Comparison of ENCODE assay signal across 18 cellular contexts in the genomic region with DNA sequence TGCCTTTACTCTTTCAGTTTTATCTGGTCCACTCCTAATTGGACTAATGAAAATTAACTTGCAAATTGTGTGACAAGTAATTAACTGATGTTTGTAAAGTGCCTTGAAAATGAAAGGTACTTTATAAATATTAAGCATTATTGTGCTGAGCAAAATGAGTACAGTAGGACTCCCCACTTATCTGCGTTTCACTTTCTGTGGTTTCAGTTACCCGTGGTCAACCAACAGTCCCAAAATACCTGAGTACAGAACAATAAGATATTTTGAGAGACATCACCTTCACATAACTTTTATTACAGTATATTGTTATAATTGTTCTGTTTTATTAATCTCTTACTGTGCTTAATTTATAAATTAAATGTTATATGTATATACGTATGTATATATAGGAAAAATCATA. TPM values are rescaled to one million over a fixed set of nuclear protein-coding genes. Genes with fewer than 3 reads are reported as not detected.
DNase-seq lines count a peak whose midpoint lies in the region; ATAC-seq, FAIRE-seq and TF ChIP-seq lines count a peak whose summit lies in the region.
"Had no signal": no experiment of that assay in that cellular context is flagged by ENCODE, and none has a peak within 500 bp of the region (broad histone marks: within the 10 kb centered on the region; RNA-seq: fewer than 3 reads in every experiment).

No MANE protein-coding gene starts in this region.

- FAIRE-seq in pancreas (lab: Jason Lieb, UNC): peak; percentile 67
- FAIRE-seq: A204.1, D721Med, G401.6, H54 had no signal

- no peaks in the 10 kb centered on the region for H3K79me2 ChIP-seq in MM.1S (ENCODE audit: low read length)

- H3K4me2 ChIP-seq in MM.1S (ENCODE audit: low read depth, low read length): peak overlapping the region; percentile 29; the same call in 1 of the 2 replicates

- H3K36me3 ChIP-seq in MM.1S (replicated peaks; ENCODE audit: insufficient read depth, low read length) (no peaks in the 10 kb centered on the region), pancreas (no peaks in the 10 kb centered on the region), lower lobe of right lung (peaks cover 16% of the 10 kb centered on the region)
- H3K36me3 ChIP-seq: BE2C had no signal

- TF ChIP-seq CTCF in MM.1S (IDR thresholded peaks at IDR 0.05; ENCODE audit: low read length) (no peak), pancreas (IDR thresholded peaks at IDR 0.05) (no peak), lower lobe of right lung (IDR thresholded peaks at IDR 0.05) (no peak)

- DNase-seq in MM.1S (peak; percentile 22), pancreas (no peak), germinal center (ENCODE audit: low spot score) (no peak), lower lobe of right lung (no peak)
- DNase-seq: ACHN; BE2C; Caco-2; CD4-positive, alpha-beta T cell; GM23248; HCEC 1CT; KG1 had no signal

- ATAC-seq in HG02852 (IDR thresholded peaks at IDR 0.05; ENCODE audit: unreplicated experiment) (peak; percentile 68), pancreas (no peak), HG02884 (IDR thresholded peaks at IDR 0.05; ENCODE audit: unreplicated experiment) (no peak), lower lobe of right lung (no peak)

- no peak overlapping the region for H3K9ac ChIP-seq in MM.1S (ENCODE audit: low read length)
- H3K9ac ChIP-seq: GM23248 had no signal

- WGBS in pancreas, 2 donors: 75 to 93% methylated on average over 3 of the region's 3 CpGs

- intact Hi-C loops in pancreas (cut with DNase I): no loop called here
- intact Hi-C loops in lower lobe of right lung (cut with DNase I): no loop called here

- H4K20me1 ChIP-seq in MM.1S (ENCODE audit: insufficient read depth, low read length): no peaks in the 10 kb centered on the region

- H3K27me3 ChIP-seq in MM.1S (replicated peaks; ENCODE audit: insufficient read depth, low read length): no peaks in the 10 kb centered on the region
- H3K27me3 ChIP-seq in pancreas: peaks cover 0 to 3% (median 0%) of the 10 kb centered on the region in 4 donors
- H3K27me3 ChIP-seq in lower lobe of right lung (ENCODE audit: low read depth): no peaks in the 10 kb centered on the region
- H3K27me3 ChIP-seq: BE2C had no signal

- H3K27ac ChIP-seq in MM.1S (ENCODE audit: low read length) (no peak overlapping the region), pancreas (no peak overlapping the region), lower lobe of right lung (no peak overlapping the region)
- H3K27ac ChIP-seq: C4-2B, GM23248 had no signal

- H3K4me3 ChIP-seq in MM.1S (ENCODE audit: low read length) (no peak overlapping the region), pancreas (no peak overlapping the region), lower lobe of right lung (no peak overlapping the region)
- H3K4me3 ChIP-seq: GM23248 had no signal

- H3K4me1 ChIP-seq in MM.1S (ENCODE audit: low read length): peaks cover 4% of the 10 kb centered on the region; the same call in 1 of the 2 replicates
- H3K4me1 ChIP-seq in pancreas: no peaks in the 10 kb centered on the region
- no peaks in the 10 kb centered on the region for H3K4me1 ChIP-seq in lower lobe of right lung
- H3K4me1 ChIP-seq: BE2C, Caco-2 had no signal

- no peaks in the 10 kb centered on the region for H3K9me2 ChIP-seq in MM.1S (replicated peaks; ENCODE audit: insufficient read depth, low read length)

- H2AFZ ChIP-seq in MM.1S (ENCODE audit: low read length): no peak overlapping the region
- H2AFZ ChIP-seq: GM23248 had no signal

- H3K9me3 ChIP-seq in MM.1S (replicated peaks; ENCODE audit: insufficient read depth, low read length) (no peaks in the 10 kb centered on the region), pancreas (no peaks in the 10 kb centered on the region), lower lobe of right lung (no peaks in the 10 kb centered on the region)
- H3K9me3 ChIP-seq: BE2C, Caco-2 had no signal

- no peaks in the 10 kb centered on the region for H3F3A ChIP-seq in MM.1S (ENCODE audit: insufficient read depth, low read length)

RNA-seq across cellular contexts. Expression of gene JADE3, which starts 27.4 kb away (rescaled TPM):
- total RNA-seq in pancreas: 10 to 100 TPM in 2 of 6 donors, 1 to 10 TPM in 4; 8.0 to 11.9 (median 9.5) TPM
- polyA plus RNA-seq in pancreas: 1 to 10 TPM; 2.7 to 3.4 TPM
- total RNA-seq in lower lobe of right lung: 8.5 TPM

RNA-seq across cellular contexts. Expression of gene RP2, which starts 48.0 kb away (rescaled TPM):
- total RNA-seq in pancreas (1 to 10 TPM; 1.8 to 6.0 (median 2.3) TPM), lower lobe of right lung (16.8 TPM)
- polyA plus RNA-seq in pancreas: 1 to 10 TPM; 1.4 to 2.5 TPM
